In the genomic region with DNA sequence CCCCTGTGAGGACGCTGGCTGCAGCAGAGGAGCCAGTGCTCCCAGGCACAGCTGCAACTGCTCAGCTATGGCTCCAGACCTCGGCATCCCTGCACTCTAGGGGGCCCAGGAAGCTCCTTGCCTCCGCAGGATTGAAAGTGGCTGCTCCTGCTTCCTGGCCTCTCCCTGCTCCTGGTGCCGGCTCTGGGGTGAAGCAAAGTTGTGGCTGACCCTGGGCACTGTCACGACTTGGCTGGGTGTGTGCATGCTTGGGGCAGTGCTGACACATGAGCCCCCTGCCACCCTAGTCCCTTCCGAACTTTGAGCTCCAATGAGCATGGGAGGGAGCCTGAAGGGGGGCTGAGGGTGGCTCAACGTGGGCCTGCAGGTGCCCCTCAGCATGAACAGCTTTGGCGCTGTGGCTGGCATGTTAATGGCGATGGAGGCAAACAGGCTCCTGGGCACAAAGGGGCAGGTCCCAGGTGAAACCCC, we compare ENCODE assay signal across 20 cellular contexts.
"Had no signal": no experiment of that assay in that cellular context is flagged by ENCODE, and none has a peak within 500 bp of the region (broad histone marks: within the 10 kb centered on the region; RNA-seq: fewer than 3 reads in every experiment).

No MANE protein-coding gene starts in this region.

- H3K79me2 ChIP-seq: hepatocyte had no signal

- H3K9ac ChIP-seq: SK-N-SH had no signal

- H3K4me1 Mint-ChIP-seq: activated CD4-positive, alpha-beta T cell treated with anti-CD3 and anti-CD28 coated beads, Interleukin-2, amount 10 ng/mL, durations not matched to agents 7 days and 5 days; activated naive CD4-positive, alpha-beta T cell treated with anti-CD3 and anti-CD28 coated beads, Interleukin-2, amount 50 U/mL, for 24 hours; naive thymus-derived CD4-positive, alpha-beta T cell; T-cell had no signal

- H3K4me1 ChIP-seq: adrenal gland, foreskin keratinocyte had no signal

- H3K9me3 ChIP-seq: adrenal gland, ovary, SK-N-SH had no signal

- H3K4me3 ChIP-seq: adrenal gland, dorsolateral prefrontal cortex, hepatocyte, ovary, smooth muscle cell had no signal

- ATAC-seq: activated CD4-positive, CD25-positive, alpha-beta regulatory T cell treated with anti-CD3 and anti-CD28 coated beads, Interleukin-2, amount 50 U/mL, for 24 hours; naive thymus-derived CD4-positive, alpha-beta T cell; sciatic nerve; stimulated activated naive B cell treated with anti-CD40 and anti-IgM and Interleukin-4, amounts not matched to agents 10 μg/mL and 1 μg/mL and 100 μg/mL, for 72 hours; T-cell had no signal

- H3K27me3 Mint-ChIP-seq: activated CD4-positive, alpha-beta T cell treated with anti-CD3 and anti-CD28 coated beads, Interleukin-2, amount 10 ng/mL, durations not matched to agents 7 days and 5 days; activated naive CD4-positive, alpha-beta T cell treated with anti-CD3 and anti-CD28 coated beads, Interleukin-2, amount 50 U/mL, for 24 hours; naive thymus-derived CD4-positive, alpha-beta T cell; stimulated activated naive B cell treated with anti-CD40 and anti-IgM and Interleukin-4, amounts not matched to agents 10 μg/mL and 1 μg/mL and 100 μg/mL, for 72 hours; T-cell had no signal

- H3K4me2 ChIP-seq: hepatocyte, SK-N-SH, smooth muscle cell had no signal

- H3K36me3 ChIP-seq: adrenal gland, ovary had no signal

- DNase-seq: activated CD4-positive, alpha-beta T cell treated with anti-CD3 and anti-CD28 coated beads, Interleukin-2, amount 10 ng/mL, durations not matched to agents 7 days and 5 days; activated CD8-positive, alpha-beta memory T cell treated with anti-CD3 and anti-CD28 coated beads for 24 hours; activated CD8-positive, alpha-beta memory T cell treated with anti-CD3 and anti-CD28 coated beads, Interleukin-2, amount 50 U/mL, for 48 hours; activated effector memory CD4-positive, alpha-beta T cell treated with Interleukin-2 at 50 U/mL for 16 hours; activated T-cell treated with anti-CD3 and anti-CD28 coated beads, Interleukin-2, amount 50 U/mL, for 48 hours; adrenal gland; foreskin keratinocyte; naive thymus-derived CD4-positive, alpha-beta T cell; ovary; SK-N-SH; stimulated activated CD4-positive, alpha-beta T cell treated with anti-CD3 and anti-CD28 coated beads, Interleukin-4, amount 100 ng/mL, for 24 hours; stimulated activated naive B cell treated with anti-CD40 and anti-IgM and Interleukin-4, amounts not matched to agents 10 μg/mL and 1 μg/mL and 100 μg/mL, for 72 hours; T-cell had no signal

- H3K27ac Mint-ChIP-seq: activated CD4-positive, alpha-beta T cell treated with anti-CD3 and anti-CD28 coated beads, Interleukin-2, amount 10 ng/mL, durations not matched to agents 7 days and 5 days; activated naive CD4-positive, alpha-beta T cell treated with anti-CD3 and anti-CD28 coated beads, Interleukin-2, amount 50 U/mL, for 24 hours; naive thymus-derived CD4-positive, alpha-beta T cell; stimulated activated naive B cell treated with anti-CD40 and anti-IgM and Interleukin-4, amounts not matched to agents 10 μg/mL and 1 μg/mL and 100 μg/mL, for 72 hours; T-cell had no signal

- H3K9me3 Mint-ChIP-seq: activated CD4-positive, alpha-beta T cell treated with anti-CD3 and anti-CD28 coated beads, Interleukin-2, amount 10 ng/mL, durations not matched to agents 7 days and 5 days; stimulated activated naive B cell treated with anti-CD40 and anti-IgM and Interleukin-4, amounts not matched to agents 10 μg/mL and 1 μg/mL and 100 μg/mL, for 72 hours; T-cell had no signal

- H2AFZ ChIP-seq: hepatocyte had no signal

- FAIRE-seq: keratinocyte had no signal

- H3K27me3 ChIP-seq: adrenal gland, dorsolateral prefrontal cortex, foreskin keratinocyte, hepatocyte, ovary had no signal

- H3K27ac ChIP-seq: adrenal gland, dorsolateral prefrontal cortex, foreskin keratinocyte, hepatocyte, ovary had no signal

- H3K36me3 Mint-ChIP-seq: activated naive CD4-positive, alpha-beta T cell treated with anti-CD3 and anti-CD28 coated beads, Interleukin-2, amount 50 U/mL, for 24 hours; naive thymus-derived CD4-positive, alpha-beta T cell; stimulated activated naive B cell treated with anti-CD40 and anti-IgM and Interleukin-4, amounts not matched to agents 10 μg/mL and 1 μg/mL and 100 μg/mL, for 72 hours; T-cell had no signal

- H3K4me3 Mint-ChIP-seq: activated CD4-positive, alpha-beta T cell treated with anti-CD3 and anti-CD28 coated beads, Interleukin-2, amount 10 ng/mL, durations not matched to agents 7 days and 5 days; activated naive CD4-positive, alpha-beta T cell treated with anti-CD3 and anti-CD28 coated beads, Interleukin-2, amount 50 U/mL, for 24 hours; naive thymus-derived CD4-positive, alpha-beta T cell; stimulated activated naive B cell treated with anti-CD40 and anti-IgM and Interleukin-4, amounts not matched to agents 10 μg/mL and 1 μg/mL and 100 μg/mL, for 72 hours; T-cell had no signal
